Comparison of ENCODE assay signal across 11 cellular contexts in genomic region chrX:126770179-126770578, GRCh38. TPM values are rescaled to one million over a fixed set of nuclear protein-coding genes. Genes with fewer than 3 reads are reported as not detected.
DNase-seq lines count a peak whose midpoint lies in the region; ATAC-seq and TF ChIP-seq lines count a peak whose summit lies in the region.
"Had no signal": no experiment of that assay in that cellular context is flagged by ENCODE, and none has a peak within 500 bp of the region (broad histone marks: within the 10 kb centered on the region; RNA-seq: fewer than 3 reads in every experiment).

No MANE protein-coding gene starts in this region.

- no peak overlapping the region for H3K9ac ChIP-seq in liver (ENCODE audit: low read depth in 1 of 2, low read length in 2 of 2)
- H3K9ac ChIP-seq: BLaER1 had no signal

- CTCF ChIA-PET in activated CD4-positive, alpha-beta memory T cell treated with anti-CD3 and anti-CD28 coated beads, Interleukin-2, amount 10 ng/mL, durations not matched to agents 7 days and 5 days (lab: Charles Lee), result no interaction called here

- H3K36me3 ChIP-seq in adrenal gland (replicated peaks in 1 of 2), result no peaks in the 10 kb centered on the region
- no peaks in the 10 kb centered on the region for H3K36me3 ChIP-seq in liver (ENCODE audit: control insufficient read depth in 4 of 4, insufficient read depth in 3 of 4, low read depth in 1 of 4, low read length in 3 of 4)
- H3K36me3 ChIP-seq: BLaER1 had no signal

- no peak overlapping the region for H3K4me3 ChIP-seq in adrenal gland
- no peak overlapping the region for H3K4me3 ChIP-seq in liver (ENCODE audit: low read depth in 1 of 3, low read length in 3 of 3)
- H3K4me3 ChIP-seq: BLaER1, lung had no signal

- POLR2A ChIA-PET in activated CD4-positive, alpha-beta memory T cell treated with anti-CD3 and anti-CD28 coated beads, Interleukin-2, amount 10 ng/mL, durations not matched to agents 7 days and 5 days (lab: Charles Lee), result no interaction called here

- H3K27me3 ChIP-seq in adrenal gland (peaks cover 8% of the 10 kb centered on the region), liver (ENCODE audit: control insufficient read depth in 4 of 4, insufficient read depth in 4 of 4, low read length in 3 of 4) (no peaks in the 10 kb centered on the region)

- no peaks in the 10 kb centered on the region for H3K4me1 Mint-ChIP-seq in activated T-cell treated with anti-CD3 and anti-CD28 coated beads, Interleukin-2, amount 50 U/mL, for 72 hours (ENCODE audit: low read depth)
- H3K4me1 Mint-ChIP-seq in activated CD4-positive, alpha-beta memory T cell treated with anti-CD3 and anti-CD28 coated beads, Interleukin-2, amount 10 ng/mL, durations not matched to agents 7 days and 5 days, result no peaks in the 10 kb centered on the region

- peaks cover 0 to 7% (median 0%) of the 10 kb centered on the region in 3 donors for H3K9me3 ChIP-seq in adrenal gland (replicated peaks in 1 of 3)
- H3K9me3 ChIP-seq in liver (ENCODE audit: control insufficient read depth in 4 of 4, low read length in 3 of 4), result no peaks in the 10 kb centered on the region

- H3K9me3 Mint-ChIP-seq in activated T-cell treated with anti-CD3 and anti-CD28 coated beads, Interleukin-2, amount 50 U/mL, for 72 hours, result peaks cover 0 to 1% of the 10 kb centered on the region in 2 donors
- H3K9me3 Mint-ChIP-seq in activated CD4-positive, alpha-beta memory T cell treated with anti-CD3 and anti-CD28 coated beads, Interleukin-2, amount 10 ng/mL, durations not matched to agents 7 days and 5 days, result no peaks in the 10 kb centered on the region

- TF ChIP-seq CTCF in adrenal gland (IDR thresholded peaks at IDR 0.05) (peak; percentile 57 to 76 (median 62)), liver (IDR thresholded peaks at IDR 0.05; ENCODE audit: low read depth, low read length, missing input control) (peak; percentile 51)

- DNase-seq in NCI-H2171 treated with DMSO at 0.1 percent for 48 hours (lab: John Stamatoyannopoulos, UW) (peak; percentile 31), NCI-H2171 (lab: John Stamatoyannopoulos, UW) (no peak), adrenal gland (peak in 5 of 7 donors; percentile 12 to 49 (median 16))
- no peak for DNase-seq in activated T-cell treated with anti-CD3 and anti-CD28 coated beads, Interleukin-2, amount 50 U/mL, for 72 hours
- DNase-seq in activated CD4-positive, alpha-beta memory T cell treated with anti-CD3 and anti-CD28 coated beads, Interleukin-2, amount 10 ng/mL, durations not matched to agents 7 days and 5 days, result no peak

- TF ChIP-seq RAD21 in Ishikawa (IDR thresholded peaks at IDR 0.05; ENCODE audit: low read depth), result peak; percentile 54; the same call in 1 of the 2 replicates
- TF ChIP-seq RAD21 in liver (IDR thresholded peaks at IDR 0.05), result peak; percentile 70 to 87

- no peaks in the 10 kb centered on the region for H3K36me3 Mint-ChIP-seq in activated T-cell treated with anti-CD3 and anti-CD28 coated beads, Interleukin-2, amount 50 U/mL, for 72 hours (ENCODE audit: insufficient read depth in 2 of 2)
- H3K36me3 Mint-ChIP-seq in activated CD4-positive, alpha-beta memory T cell treated with anti-CD3 and anti-CD28 coated beads, Interleukin-2, amount 10 ng/mL, durations not matched to agents 7 days and 5 days (ENCODE audit: low read depth), result no peaks in the 10 kb centered on the region

- no peak for TF ChIP-seq POLR2A in adrenal gland (IDR thresholded peaks at IDR 0.05)

- no peak overlapping the region for H3K27ac ChIP-seq in adrenal gland
- H3K27ac ChIP-seq in liver (ENCODE audit: low read depth in 1 of 2, low read length in 2 of 2), result no peak overlapping the region
- H3K27ac ChIP-seq: BLaER1 had no signal

- 7 to 11% (median 10%) methylated on average over 5 of the region's 5 CpGs for WGBS in adrenal gland, 4 donors
- 9% methylated on average over 5 of the region's 5 CpGs for WGBS in liver

- TF ChIP-seq EP300 in Ishikawa (IDR thresholded peaks at IDR 0.05; ENCODE audit: borderline replicate concordance), result no peak

- H3K4me3 Mint-ChIP-seq in activated T-cell treated with anti-CD3 and anti-CD28 coated beads, Interleukin-2, amount 50 U/mL, for 72 hours, result no peak overlapping the region
- no peak overlapping the region for H3K4me3 Mint-ChIP-seq in activated CD4-positive, alpha-beta memory T cell treated with anti-CD3 and anti-CD28 coated beads, Interleukin-2, amount 10 ng/mL, durations not matched to agents 7 days and 5 days

- H3K27me3 Mint-ChIP-seq in activated T-cell treated with anti-CD3 and anti-CD28 coated beads, Interleukin-2, amount 50 U/mL, for 72 hours (ENCODE audit: low read depth), result no peaks in the 10 kb centered on the region
- H3K27me3 Mint-ChIP-seq in activated CD4-positive, alpha-beta memory T cell treated with anti-CD3 and anti-CD28 coated beads, Interleukin-2, amount 10 ng/mL, durations not matched to agents 7 days and 5 days, result no peaks in the 10 kb centered on the region

- no peaks in the 10 kb centered on the region for H3K4me1 ChIP-seq in adrenal gland (replicated peaks in 1 of 2)
- no peaks in the 10 kb centered on the region for H3K4me1 ChIP-seq in liver (ENCODE audit: control insufficient read depth in 4 of 4, insufficient read depth in 4 of 4, low read length in 3 of 4)
- H3K4me1 ChIP-seq: BLaER1 had no signal

- no peak for ATAC-seq in activated T-cell treated with anti-CD3 and anti-CD28 coated beads, Interleukin-2, amount 50 U/mL, for 72 hours (replicated peaks in 1 of 2)
- no peak for ATAC-seq in HG02759 (IDR thresholded peaks at IDR 0.05; ENCODE audit: unreplicated experiment)

- intact Hi-C loops in adrenal gland (cut with DNase I), result no loop called here

- no peak overlapping the region for H3K27ac Mint-ChIP-seq in activated T-cell treated with anti-CD3 and anti-CD28 coated beads, Interleukin-2, amount 50 U/mL, for 72 hours
- H3K27ac Mint-ChIP-seq in activated CD4-positive, alpha-beta memory T cell treated with anti-CD3 and anti-CD28 coated beads, Interleukin-2, amount 10 ng/mL, durations not matched to agents 7 days and 5 days, result no peak overlapping the region

TF ChIP-seq in Ishikawa, 13 proteins besides CTCF, POLR2A, EP300 and RAD21 (continues in another document):
- no peak for TF ChIP-seq TAF1 (IDR thresholded peaks at IDR 0.05; ENCODE audit: low read depth)
- TF ChIP-seq REST (IDR thresholded peaks at IDR 0.05; ENCODE audit: low read depth), result no peak
- no peak for TF ChIP-seq FOXM1 (IDR thresholded peaks at IDR 0.05; ENCODE audit: borderline replicate concordance, low read depth)
- TF ChIP-seq ZBTB7A (IDR thresholded peaks at IDR 0.05; ENCODE audit: low read depth), result no peak

TF ChIP-seq in liver, 16 proteins besides CTCF, POLR2A, EP300 and RAD21 (continues in another document):
- TF ChIP-seq GABPA (IDR thresholded peaks at IDR 0.05 in 1 of 2, conservative IDR thresholded peaks at IDR 0.05 in 1 of 2) (no peak), ZBTB33 (IDR thresholded peaks at IDR 0.05) (no peak), HNF4A (conservative IDR thresholded peaks at IDR 0.05) (no peak), SP1 (IDR thresholded peaks at IDR 0.05) (no peak), JUND (IDR thresholded peaks at IDR 0.05) (no peak), HNF4G (IDR thresholded peaks at IDR 0.05) (no peak), TAF1 (conservative IDR thresholded peaks at IDR 0.05) (no peak), MAX (IDR thresholded peaks at IDR 0.05) (no peak), ATF3 (IDR thresholded peaks at IDR 0.05) (no peak), FOXA1 (IDR thresholded peaks at IDR 0.05) (no peak), FOXA2 (IDR thresholded peaks at IDR 0.05) (no peak), NR2F2 (IDR thresholded peaks at IDR 0.05) (no peak)

RNA-seq across cellular contexts. Expression of gene PRR32, which starts 49.4 kb away (rescaled TPM):
- total RNA-seq in adrenal gland (not detected), liver (not detected)
- polyA plus RNA-seq in adrenal gland (not detected), liver (not detected)
- total RNA-seq in activated T-cell treated with anti-CD3 and anti-CD28 coated beads, Interleukin-2, amount 50 U/mL, for 72 hours, result not detected
- not detected for total RNA-seq in activated CD4-positive, alpha-beta memory T cell treated with anti-CD3 and anti-CD28 coated beads, Interleukin-2, amount 10 ng/mL, durations not matched to agents 7 days and 5 days
- total RNA-seq: lung; T-helper 2 cell treated with Interferon-gamma antibody and Interleukin-4, amounts not matched to agents 100 ng/mL and 5 ng/mL, for 36 hours had no signal

Comparison
In these comparisons a context has a peak if more than half of its experiments do, and no peak if none do; other contexts are left out.
1. DNase-seq: peak in NCI-H2171 treated with DMSO at 0.1 percent for 48 hours (single experiment) and adrenal gland (5 of 7); none in NCI-H2171 (single experiment), activated T-cell treated with anti-CD3 and anti-CD28 coated beads, Interleukin-2, amount 50 U/mL, for 72 hours (0 of 2) and activated CD4-positive, alpha-beta memory T cell treated with anti-CD3 and anti-CD28 coated beads, Interleukin-2, amount 10 ng/mL, durations not matched to agents 7 days and 5 days (single experiment).